1 cellular context compared by ENCODE assay signal in the genomic region with DNA sequence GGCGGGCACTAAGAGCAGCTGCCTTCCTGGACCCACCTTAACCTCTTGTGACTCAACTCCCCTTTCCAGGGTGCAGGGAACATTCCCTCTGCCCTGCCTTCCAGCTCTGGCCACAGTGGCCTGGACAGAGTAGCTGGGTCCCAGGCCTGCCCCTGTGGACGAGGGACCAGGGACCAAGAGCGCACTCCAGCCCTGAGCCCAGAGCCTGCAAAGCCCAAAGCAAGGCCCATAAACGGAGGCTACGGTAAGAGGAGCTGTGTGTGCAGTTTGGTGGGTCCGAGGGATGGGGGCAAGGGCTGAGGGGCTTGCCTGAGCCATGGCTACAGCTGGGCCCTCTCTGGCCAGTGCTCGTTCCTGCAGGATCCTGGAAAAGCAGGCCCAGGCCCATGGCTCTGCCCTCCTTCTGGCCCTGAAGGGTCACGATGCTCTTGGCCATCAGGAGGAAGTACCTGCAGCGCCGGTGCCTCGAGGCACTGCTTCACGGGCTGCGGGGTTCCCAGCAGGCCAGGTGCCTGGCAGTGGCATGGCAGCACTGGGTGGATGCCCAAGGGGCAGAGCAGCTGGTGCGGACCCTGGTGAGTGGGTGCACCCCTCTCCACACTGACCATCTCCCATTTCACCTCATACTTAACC.
TF ChIP-seq lines count a peak whose summit lies in the region.

No MANE protein-coding gene starts in this region.

TF ChIP-seq in HCT116, 20 proteins besides CTCF, POLR2A, EP300 and RAD21:
- TF ChIP-seq EGR1 (IDR thresholded peaks at IDR 0.05; ENCODE audit: low read depth) (no peak), SIN3A (IDR thresholded peaks at IDR 0.05; ENCODE audit: low read depth) (no peak), CBX3 (IDR thresholded peaks at IDR 0.05; ENCODE audit: low read depth) (no peak), SP1 (IDR thresholded peaks at IDR 0.05; ENCODE audit: low read depth) (no peak), FOSL1 (IDR thresholded peaks at IDR 0.05; ENCODE audit: low read depth) (no peak), POLR2AphosphoS5 (IDR thresholded peaks at IDR 0.05; ENCODE audit: low read depth, low read length) (no peak), CEBPB (IDR thresholded peaks at IDR 0.05; ENCODE audit: low read depth) (no peak), SRF (IDR thresholded peaks at IDR 0.05; ENCODE audit: low read depth) (no peak), EZH2phosphoT487 (IDR thresholded peaks at IDR 0.05; ENCODE audit: borderline replicate concordance) (no peak), JUND (IDR thresholded peaks at IDR 0.05) (no peak), ZFX (IDR thresholded peaks at IDR 0.05) (no peak), EZH2 (IDR thresholded peaks at IDR 0.05) (no peak), YY1 (IDR thresholded peaks at IDR 0.05; ENCODE audit: extremely low read depth, insufficient replicate concordance, low read depth, low read length) (no peak), ZNF274 (IDR thresholded peaks at IDR 0.05; ENCODE audit: low read depth, low read length) (no peak), ELF1 (IDR thresholded peaks at IDR 0.05; ENCODE audit: borderline replicate concordance, low read depth) (no peak), TCF7L2 (IDR thresholded peaks at IDR 0.05; ENCODE audit: borderline replicate concordance, extremely low read depth, insufficient read depth, insufficient read length) (no peak)
- TF ChIP-seq, protein P1, sequence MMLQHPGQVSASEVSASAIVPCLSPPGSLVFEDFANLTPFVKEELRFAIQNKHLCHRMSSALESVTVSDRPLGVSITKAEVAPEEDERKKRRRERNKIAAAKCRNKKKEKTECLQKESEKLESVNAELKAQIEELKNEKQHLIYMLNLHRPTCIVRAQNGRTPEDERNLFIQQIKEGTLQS (IDR thresholded peaks at IDR 0.05): no peak
- TF ChIP-seq, protein P2, sequence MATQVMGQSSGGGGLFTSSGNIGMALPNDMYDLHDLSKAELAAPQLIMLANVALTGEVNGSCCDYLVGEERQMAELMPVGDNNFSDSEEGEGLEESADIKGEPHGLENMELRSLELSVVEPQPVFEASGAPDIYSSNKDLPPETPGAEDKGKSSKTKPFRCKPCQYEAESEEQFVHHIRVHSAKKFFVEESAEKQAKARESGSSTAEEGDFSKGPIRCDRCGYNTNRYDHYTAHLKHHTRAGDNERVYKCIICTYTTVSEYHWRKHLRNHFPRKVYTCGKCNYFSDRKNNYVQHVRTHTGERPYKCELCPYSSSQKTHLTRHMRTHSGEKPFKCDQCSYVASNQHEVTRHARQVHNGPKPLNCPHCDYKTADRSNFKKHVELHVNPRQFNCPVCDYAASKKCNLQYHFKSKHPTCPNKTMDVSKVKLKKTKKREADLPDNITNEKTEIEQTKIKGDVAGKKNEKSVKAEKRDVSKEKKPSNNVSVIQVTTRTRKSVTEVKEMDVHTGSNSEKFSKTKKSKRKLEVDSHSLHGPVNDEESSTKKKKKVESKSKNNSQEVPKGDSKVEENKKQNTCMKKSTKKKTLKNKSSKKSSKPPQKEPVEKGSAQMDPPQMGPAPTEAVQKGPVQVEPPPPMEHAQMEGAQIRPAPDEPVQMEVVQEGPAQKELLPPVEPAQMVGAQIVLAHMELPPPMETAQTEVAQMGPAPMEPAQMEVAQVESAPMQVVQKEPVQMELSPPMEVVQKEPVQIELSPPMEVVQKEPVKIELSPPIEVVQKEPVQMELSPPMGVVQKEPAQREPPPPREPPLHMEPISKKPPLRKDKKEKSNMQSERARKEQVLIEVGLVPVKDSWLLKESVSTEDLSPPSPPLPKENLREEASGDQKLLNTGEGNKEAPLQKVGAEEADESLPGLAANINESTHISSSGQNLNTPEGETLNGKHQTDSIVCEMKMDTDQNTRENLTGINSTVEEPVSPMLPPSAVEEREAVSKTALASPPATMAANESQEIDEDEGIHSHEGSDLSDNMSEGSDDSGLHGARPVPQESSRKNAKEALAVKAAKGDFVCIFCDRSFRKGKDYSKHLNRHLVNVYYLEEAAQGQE (IDR thresholded peaks at IDR 0.05; ENCODE audit: low read depth): no peak
- TF ChIP-seq, protein P3, sequence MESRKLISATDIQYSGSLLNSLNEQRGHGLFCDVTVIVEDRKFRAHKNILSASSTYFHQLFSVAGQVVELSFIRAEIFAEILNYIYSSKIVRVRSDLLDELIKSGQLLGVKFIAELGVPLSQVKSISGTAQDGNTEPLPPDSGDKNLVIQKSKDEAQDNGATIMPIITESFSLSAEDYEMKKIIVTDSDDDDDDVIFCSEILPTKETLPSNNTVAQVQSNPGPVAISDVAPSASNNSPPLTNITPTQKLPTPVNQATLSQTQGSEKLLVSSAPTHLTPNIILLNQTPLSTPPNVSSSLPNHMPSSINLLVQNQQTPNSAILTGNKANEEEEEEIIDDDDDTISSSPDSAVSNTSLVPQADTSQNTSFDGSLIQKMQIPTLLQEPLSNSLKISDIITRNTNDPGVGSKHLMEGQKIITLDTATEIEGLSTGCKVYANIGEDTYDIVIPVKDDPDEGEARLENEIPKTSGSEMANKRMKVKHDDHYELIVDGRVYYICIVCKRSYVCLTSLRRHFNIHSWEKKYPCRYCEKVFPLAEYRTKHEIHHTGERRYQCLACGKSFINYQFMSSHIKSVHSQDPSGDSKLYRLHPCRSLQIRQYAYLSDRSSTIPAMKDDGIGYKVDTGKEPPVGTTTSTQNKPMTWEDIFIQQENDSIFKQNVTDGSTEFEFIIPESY (IDR thresholded peaks at IDR 0.05; ENCODE audit: extremely low read depth, insufficient replicate concordance, low read length): no peak
- TF ChIP-seq, protein P4, sequence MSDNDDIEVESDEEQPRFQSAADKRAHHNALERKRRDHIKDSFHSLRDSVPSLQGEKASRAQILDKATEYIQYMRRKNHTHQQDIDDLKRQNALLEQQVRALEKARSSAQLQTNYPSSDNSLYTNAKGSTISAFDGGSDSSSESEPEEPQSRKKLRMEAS (IDR thresholded peaks at IDR 0.05): no peak
